Comparison of ENCODE assay signal across 37 cellular contexts in genomic region chr10:52782554-52782953, GRCh38. TPM values are rescaled to one million over a fixed set of nuclear protein-coding genes. Genes with fewer than 3 reads are reported as not detected.
"Had no signal": no experiment of that assay in that cellular context is flagged by ENCODE, and none has a peak within 500 bp of the region (broad histone marks: within the 10 kb centered on the region; RNA-seq: fewer than 3 reads in every experiment).

No MANE protein-coding gene starts in this region.

- H3K36me3 ChIP-seq: adrenal gland, esophagus squamous epithelium, gastroesophageal sphincter, WERI-Rb-1 had no signal

- DNase-seq: activated B cell treated with CpG ODN at 0.5 μM for 24 hours; activated CD4-positive, alpha-beta memory T cell treated with anti-CD3 and anti-CD28 coated beads for 36 hours; activated CD4-positive, alpha-beta T cell treated with anti-CD3 and anti-CD28 coated beads for 48 hours; activated CD8-positive, alpha-beta memory T cell treated with anti-CD3 and anti-CD28 coated beads, Interleukin-2, amount 10 ng/mL, durations not matched to agents 7 days and 5 days; activated CD8-positive, alpha-beta memory T cell treated with anti-CD3 and anti-CD28 coated beads, Interleukin-2, amount 50 U/mL, for 4 hours; activated CD8-positive, alpha-beta T cell treated with anti-CD3 and anti-CD28 coated beads, Interleukin-2, amount 10 ng/mL, durations not matched to agents 7 days and 5 days; activated effector memory CD4-positive, alpha-beta T cell treated with anti-CD3 and anti-CD28 coated beads, Interleukin-2, amount 50 U/mL, for 16 hours; activated naive CD4-positive, alpha-beta T cell treated with anti-CD3 and anti-CD28 coated beads for 36 hours; activated naive CD8-positive, alpha-beta T cell treated with anti-CD3 and anti-CD28 coated beads for 36 hours; activated naive CD8-positive, alpha-beta T cell treated with anti-CD3 and anti-CD28 coated beads, Interleukin-2, amount 50 U/mL, for 24 hours; activated T-cell treated with anti-CD3 and anti-CD28 coated beads, Interleukin-2, amount 50 U/mL, for 1 hour; activated T-cell treated with anti-CD3 and anti-CD28 coated beads, Interleukin-2, amount 50 U/mL, for 48 hours; adrenal gland; aorta; body of pancreas; caudate nucleus; cortex of kidney; dermis blood vessel endothelial cell; effector CD4-positive, alpha-beta T cell; effector memory CD8-positive, alpha-beta T cell; erythroblast; esophagus squamous epithelium; foreskin melanocyte; T-helper 1 cell; T-helper 17 cell; T1000; WERI-Rb-1 had no signal

- H3K27ac ChIP-seq: adrenal gland, body of pancreas, esophagus squamous epithelium, gastroesophageal sphincter, WERI-Rb-1 had no signal

- H3K27me3 ChIP-seq: adrenal gland, body of pancreas had no signal

- ATAC-seq: activated CD4-positive, CD25-positive, alpha-beta regulatory T cell treated with anti-CD3 and anti-CD28 coated beads, Interleukin-2, amount 50 U/mL, for 24 hours; activated CD8-positive, alpha-beta memory T cell treated with anti-CD3 and anti-CD28 coated beads, Interleukin-2, amount 10 ng/mL, durations not matched to agents 7 days and 5 days; activated CD8-positive, alpha-beta T cell treated with anti-CD3 and anti-CD28 coated beads, Interleukin-2, amount 10 ng/mL, durations not matched to agents 7 days and 5 days; activated naive CD8-positive, alpha-beta T cell treated with anti-CD3 and anti-CD28 coated beads, Interleukin-2, amount 50 U/mL, for 24 hours; body of pancreas; effector memory CD8-positive, alpha-beta T cell; gastroesophageal sphincter; T-helper 17 cell had no signal

- FAIRE-seq: colon had no signal

- H3K4me1 ChIP-seq: adrenal gland, body of pancreas, esophagus squamous epithelium, gastroesophageal sphincter had no signal

- H3K9me3 ChIP-seq: adrenal gland, body of pancreas, esophagus squamous epithelium, gastroesophageal sphincter had no signal

- H3K4me3 ChIP-seq: adrenal gland, body of pancreas, esophagus squamous epithelium, gastroesophageal sphincter had no signal

RNA-seq across cellular contexts. Expression of gene MBL2, which starts 10.0 kb away (rescaled TPM):
- total RNA-seq: activated B cell treated with CpG ODN at 0.5 μM for 24 hours; activated CD4-positive, alpha-beta memory T cell treated with anti-CD3 and anti-CD28 coated beads for 36 hours; activated CD8-positive, alpha-beta memory T cell treated with anti-CD3 and anti-CD28 coated beads for 36 hours; activated CD8-positive, alpha-beta memory T cell treated with anti-CD3 and anti-CD28 coated beads, Interleukin-2, amount 10 ng/mL, durations not matched to agents 7 days and 5 days; activated CD8-positive, alpha-beta T cell treated with anti-CD3 and anti-CD28 coated beads, Interleukin-2, amount 10 ng/mL, durations not matched to agents 7 days and 5 days; activated naive CD4-positive, alpha-beta T cell treated with anti-CD3 and anti-CD28 coated beads for 36 hours; activated naive CD8-positive, alpha-beta T cell treated with anti-CD3 and anti-CD28 coated beads for 36 hours; activated T-helper 1 cell treated with anti-CD3 and anti-CD28 coated beads, Interleukin-12 subunit alpha, Interleukin-12 subunit beta, Interleukin-2, Interleukin-4 antibody, amounts not matched to agents 30 ng/mL and 10 ng/mL and 1 ng/mL, durations not matched to agents 14 hours and 24 hours and 36 hours; activated T-helper 2 cell treated with anti-CD3 and anti-CD28 coated beads, Interferon-gamma antibody, Interleukin-2, Interleukin-4, amounts not matched to agents 10 μg/mL and 5 μg/mL and 100 μg/mL, durations not matched to agents 14 hours and 24 hours and 36 hours; aorta; body of pancreas; chondrocyte; dermis blood vessel endothelial cell; esophagus squamous epithelium; fibroblast of lung; fibroblast of villous mesenchyme; gastroesophageal sphincter; glomerular endothelial cell; T-helper 17 cell had no signal
- polyA plus RNA-seq: aorta, fibroblast of lung had no signal
